25 cellular contexts compared by ENCODE assay signal in the genomic region with DNA sequence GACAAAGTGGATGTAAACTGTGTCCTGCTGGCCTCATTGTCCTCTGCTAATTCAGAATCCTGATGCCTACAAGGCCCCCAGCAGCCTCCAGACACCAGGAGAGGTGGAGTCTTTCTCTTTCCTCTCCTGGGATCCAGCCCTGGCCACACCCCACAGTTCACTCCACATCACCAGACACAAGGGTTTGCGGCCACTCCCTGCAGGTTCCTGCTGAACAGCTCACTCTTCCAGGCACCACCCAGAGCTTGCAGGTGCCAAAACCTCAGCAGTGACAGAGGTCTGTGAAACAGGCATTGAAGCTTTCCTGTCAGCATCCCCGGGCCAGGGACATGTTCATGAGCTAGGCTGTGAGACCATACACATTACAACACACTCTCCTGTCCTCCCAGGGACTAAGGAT. TPM values are rescaled to one million over a fixed set of nuclear protein-coding genes. Genes with fewer than 3 reads are reported as not detected.
A peak's percentile ranks its signal among the peaks of the same experiment; 100 is the strongest.
DNase-seq lines count a peak whose midpoint lies in the region; ATAC-seq and TF ChIP-seq lines count a peak whose summit lies in the region.
"Had no signal": no experiment of that assay in that cellular context is flagged by ENCODE, and none has a peak within 500 bp of the region (broad histone marks: within the 10 kb centered on the region; RNA-seq: fewer than 3 reads in every experiment).

No MANE protein-coding gene starts in this region.

- no peaks in the 10 kb centered on the region for H3K9me3 ChIP-seq in colonic mucosa
- H3K9me3 ChIP-seq in mucosa of rectum (ENCODE audit: control insufficient read depth in 2 of 2, low read length in 2 of 2), result no peaks in the 10 kb centered on the region
- H3K9me3 ChIP-seq in spleen, result no peaks in the 10 kb centered on the region
- H3K9me3 ChIP-seq: esophagus squamous epithelium, sigmoid colon, tibial nerve had no signal

- TF ChIP-seq POLR2A in spleen (IDR thresholded peaks at IDR 0.05), result no peak

- no peaks in the 10 kb centered on the region for H3K36me3 ChIP-seq in colonic mucosa
- no peaks in the 10 kb centered on the region for H3K36me3 ChIP-seq in mucosa of rectum (ENCODE audit: control insufficient read depth in 2 of 2, insufficient read depth in 2 of 2, low read length in 2 of 2)
- H3K36me3 ChIP-seq in spleen, result no peaks in the 10 kb centered on the region
- H3K36me3 ChIP-seq: esophagus squamous epithelium, sigmoid colon, tibial nerve had no signal

- H3K4me3 Mint-ChIP-seq in natural killer cell treated with Interleukin-12 subunit alpha and Interleukin-12 subunit beta and Interleukin-15 and Interleukin-18, amount 100 ng/mL, for 72 hours, result no peak overlapping the region
- H3K4me3 Mint-ChIP-seq in natural killer cell (no peak overlapping the region), CD14-positive monocyte (no peak overlapping the region)
- H3K4me3 Mint-ChIP-seq: stimulated activated naive CD8-positive, alpha-beta T cell treated with anti-CD3 and anti-CD28 coated beads, Interleukin-15, Interleukin-2, amounts not matched to agents 100 ng/mL and 50 ng/mL, for 24 hours; T-helper 17 cell had no signal

- H3K27ac Mint-ChIP-seq in natural killer cell treated with Interleukin-12 subunit alpha and Interleukin-12 subunit beta and Interleukin-15 and Interleukin-18, amount 100 ng/mL, for 72 hours, result peak overlapping the region in 1 of 2 donors; percentile 48
- H3K27ac Mint-ChIP-seq in natural killer cell (peak overlapping the region in 1 of 2 donors; percentile 45), CD14-positive monocyte (no peak overlapping the region)
- H3K27ac Mint-ChIP-seq: stimulated activated naive CD8-positive, alpha-beta T cell treated with anti-CD3 and anti-CD28 coated beads, Interleukin-15, Interleukin-2, amounts not matched to agents 100 ng/mL and 50 ng/mL, for 24 hours; T-helper 17 cell had no signal

- H3K4me1 ChIP-seq in colonic mucosa (peaks cover 8% of the 10 kb centered on the region), mucosa of rectum (ENCODE audit: control insufficient read depth in 2 of 2, insufficient read depth in 2 of 2, low read length in 2 of 2) (peaks cover 12 to 39% of the 10 kb centered on the region in 2 donors), spleen (peaks cover 0 to 12% (median 10%) of the 10 kb centered on the region in 6 donors)

- no peaks in the 10 kb centered on the region for H3K36me3 Mint-ChIP-seq in natural killer cell treated with Interleukin-12 subunit alpha and Interleukin-12 subunit beta and Interleukin-15 and Interleukin-18, amount 100 ng/mL, for 72 hours
- H3K36me3 Mint-ChIP-seq in natural killer cell (no peaks in the 10 kb centered on the region), CD14-positive monocyte (no peaks in the 10 kb centered on the region)

- ATAC-seq in natural killer cell treated with Interleukin-12 subunit alpha and Interleukin-12 subunit beta and Interleukin-15 and Interleukin-18, amount 100 ng/mL, for 72 hours, result peak; percentile 28 to 39
- ATAC-seq in natural killer cell (no peak), HG02623 (IDR thresholded peaks at IDR 0.05; ENCODE audit: unreplicated experiment) (no peak), GM18498 (IDR thresholded peaks at IDR 0.05; ENCODE audit: unreplicated experiment) (no peak)
- ATAC-seq: left ventricle myocardium superior, T-helper 17 cell had no signal

- H3K4me3 ChIP-seq in colonic mucosa (no peak overlapping the region), mucosa of rectum (ENCODE audit: low read length in 2 of 2) (no peak overlapping the region), spleen (no peak overlapping the region)
- H3K4me3 ChIP-seq: esophagus squamous epithelium, sigmoid colon, tibial nerve had no signal

- peaks cover 5 to 15% of the 10 kb centered on the region in 2 donors for H3K4me1 Mint-ChIP-seq in natural killer cell treated with Interleukin-12 subunit alpha and Interleukin-12 subunit beta and Interleukin-15 and Interleukin-18, amount 100 ng/mL, for 72 hours (ENCODE audit: low read depth in 2 of 2)
- H3K4me1 Mint-ChIP-seq in natural killer cell, result peaks cover 10 to 15% of the 10 kb centered on the region in 2 donors
- H3K4me1 Mint-ChIP-seq in CD14-positive monocyte, result peaks cover 13% of the 10 kb centered on the region

- WGBS in spleen, 5 donors, result 81 to 92% (median 82%) methylated on average over 2 of the region's 2 CpGs

- DNase-seq in natural killer cell treated with Interleukin-12 subunit alpha and Interleukin-12 subunit beta and Interleukin-15 and Interleukin-18, amount 100 ng/mL, for 72 hours (ENCODE audit: low spot score), result no peak
- DNase-seq in natural killer cell, result no peak
- peak; percentile 93 for DNase-seq in colonic mucosa
- DNase-seq in CD14-positive monocyte (ENCODE audit: low spot score), result no peak
- DNase-seq in spleen, result no peak
- DNase-seq: activated CD4-positive, alpha-beta T cell treated with anti-CD3 and anti-CD28 coated beads, Interleukin-2, amount 50 U/mL, for 48 hours; activated T-cell treated with anti-CD3 and anti-CD28 coated beads for 4 hours; central memory CD4-positive, alpha-beta T cell; DMS53; esophagus squamous epithelium; left ventricle myocardium superior; NCI-H1105; NCI-H69; sigmoid colon; stimulated activated CD4-positive, alpha-beta T cell treated with anti-CD3 and anti-CD28 coated beads, Interleukin-2, amount 100 ng/mL, for 24 hours; T-helper 17 cell had no signal

- intact Hi-C loops in natural killer cell (cut with micrococcal nuclease), result no loop called here
- intact Hi-C loops in colonic mucosa (cut with DNase I), result no loop called here
- intact Hi-C loops in CD14-positive monocyte (cut with micrococcal nuclease), result no loop called here
- intact Hi-C loops in spleen (cut with DNase I; ENCODE audit: low total_unique reads), result no loop called here

- peak overlapping the region in 1 of 2 donors; percentile 62 for H3K9ac ChIP-seq in colonic mucosa (ENCODE audit: low read depth in 2 of 2, low read length in 2 of 2)
- H3K9ac ChIP-seq in mucosa of rectum (ENCODE audit: low read depth in 1 of 2, low read length in 2 of 2), result peak overlapping the region; percentile 27 to 55
- H3K9ac ChIP-seq: KMS-11 had no signal

- H3K27ac ChIP-seq in colonic mucosa, result peak overlapping the region; percentile 81
- peak overlapping the region; percentile 81 to 90 for H3K27ac ChIP-seq in mucosa of rectum (ENCODE audit: low read depth in 2 of 2, low read length in 2 of 2)
- H3K27ac ChIP-seq in spleen, result no peak overlapping the region
- H3K27ac ChIP-seq: C4-2B, KMS-11, sigmoid colon, tibial nerve had no signal

- TF ChIP-seq CTCF in natural killer cell (IDR thresholded peaks at IDR 0.05) (no peak), colonic mucosa (IDR thresholded peaks at IDR 0.05) (no peak), CD14-positive monocyte (IDR thresholded peaks at IDR 0.05) (no peak), spleen (IDR thresholded peaks at IDR 0.05 in 8 of 11, conservative IDR thresholded peaks at IDR 0.05 in 3 of 11) (no peak)

- H3K27me3 Mint-ChIP-seq in natural killer cell treated with Interleukin-12 subunit alpha and Interleukin-12 subunit beta and Interleukin-15 and Interleukin-18, amount 100 ng/mL, for 72 hours, result peaks cover 0 to 11% of the 10 kb centered on the region in 2 donors
- H3K27me3 Mint-ChIP-seq in natural killer cell (ENCODE audit: low read depth in 2 of 2), result peaks cover 0 to 7% of the 10 kb centered on the region in 2 donors
- peaks cover 0 to 9% (median 2%) of the 10 kb centered on the region in 3 donors for H3K27me3 Mint-ChIP-seq in CD14-positive monocyte (ENCODE audit: low read depth in 3 of 3)

- no peaks in the 10 kb centered on the region for H3K9me3 Mint-ChIP-seq in natural killer cell treated with Interleukin-12 subunit alpha and Interleukin-12 subunit beta and Interleukin-15 and Interleukin-18, amount 100 ng/mL, for 72 hours
- H3K9me3 Mint-ChIP-seq in natural killer cell (no peaks in the 10 kb centered on the region), CD14-positive monocyte (no peaks in the 10 kb centered on the region)
- H3K9me3 Mint-ChIP-seq: stimulated activated naive CD8-positive, alpha-beta T cell treated with anti-CD3 and anti-CD28 coated beads, Interleukin-15, Interleukin-2, amounts not matched to agents 100 ng/mL and 50 ng/mL, for 24 hours had no signal

- no peaks in the 10 kb centered on the region for H3K27me3 ChIP-seq in colonic mucosa
- no peaks in the 10 kb centered on the region for H3K27me3 ChIP-seq in mucosa of rectum (ENCODE audit: control insufficient read depth in 2 of 2, insufficient read depth in 2 of 2, low read length in 2 of 2)
- peaks cover 0 to 17% (median 5%) of the 10 kb centered on the region in 7 donors for H3K27me3 ChIP-seq in spleen (replicated peaks in 1 of 7)
- H3K27me3 ChIP-seq: sigmoid colon, tibial nerve had no signal

RNA-seq across cellular contexts. Expression of a gene that starts 11.3 kb away (rescaled TPM):
- under 1 TPM; 0.12 to 0.42 TPM for total RNA-seq in natural killer cell treated with Interleukin-12 subunit alpha and Interleukin-12 subunit beta and Interleukin-15 and Interleukin-18, amount 100 ng/mL, for 72 hours
- total RNA-seq in natural killer cell (not detected), colonic mucosa (1 to 10 TPM in 1 of 2 donors, under 1 TPM in 1; 0.64 to 1.4 TPM), spleen (not detected)
- polyA plus RNA-seq in CD14-positive monocyte (not detected), spleen (not detected)
- total RNA-seq: left ventricle myocardium superior, OCI-LY7, osteoblast, sigmoid colon, T-helper 17 cell, tibial nerve had no signal
- polyA plus RNA-seq: sigmoid colon had no signal

Comparison
In these comparisons a context has a peak if more than half of its experiments do, and no peak if none do; other contexts are left out.
1. ATAC-seq: peak in natural killer cell treated with Interleukin-12 subunit alpha and Interleukin-12 subunit beta and Interleukin-15 and Interleukin-18, amount 100 ng/mL, for 72 hours (2 of 2); none in natural killer cell (0 of 3), HG02623 (single experiment) and GM18498 (single experiment).
2. H3K27ac ChIP-seq: peak in colonic mucosa (single experiment) and mucosa of rectum (2 of 2); none in spleen (0 of 8).